40 cellular contexts compared by ENCODE assay signal in genomic region chr21:29613877-29614276, GRCh38.
"Had no signal": no experiment of that assay in that cellular context is flagged by ENCODE, and none has a peak within 500 bp of the region (broad histone marks: within the 10 kb centered on the region; RNA-seq: fewer than 3 reads in every experiment).

No MANE protein-coding gene starts in this region.

- DNase-seq: activated effector memory CD4-positive, alpha-beta T cell treated with anti-CD3 and anti-CD28 coated beads, Interleukin-2, amount 50 U/mL, for 16 hours; activated effector memory CD4-positive, alpha-beta T cell treated with Interleukin-2 at 50 U/mL for 16 hours; activated gamma-delta T cell; activated gamma-delta T cell treated with Interleukin-2 at 50 U/mL for 16 hours; activated naive CD4-positive, alpha-beta T cell; activated naive CD4-positive, alpha-beta T cell treated with anti-CD3 and anti-CD28 coated beads for 36 hours; activated naive CD4-positive, alpha-beta T cell treated with anti-CD3 and anti-CD28 coated beads, Interleukin-2, amount 10 ng/mL, durations not matched to agents 7 days and 5 days; activated naive CD4-positive, alpha-beta T cell treated with anti-CD3 and anti-CD28 coated beads, Interleukin-2, amount 50 U/mL, for 16 hours; activated naive CD4-positive, alpha-beta T cell treated with Interleukin-2 at 50 U/mL for 16 hours; activated naive CD8-positive, alpha-beta T cell treated with anti-CD3 and anti-CD28 coated beads for 36 hours; activated naive CD8-positive, alpha-beta T cell treated with anti-CD3 and anti-CD28 coated beads, Interleukin-2, amount 10 ng/mL, durations not matched to agents 7 days and 5 days; activated naive CD8-positive, alpha-beta T cell treated with anti-CD3 and anti-CD28 coated beads, Interleukin-2, amount 50 U/mL, for 24 hours; activated T-cell treated with anti-CD3 and anti-CD28 coated beads, Interleukin-2, amount 50 U/mL, for 1 hour; activated T-cell treated with anti-CD3 and anti-CD28 coated beads, Interleukin-2, amount 50 U/mL, for 24 hours; activated T-cell treated with anti-CD3 and anti-CD28 coated beads, Interleukin-2, amount 50 U/mL, for 4 hours; activated T-cell treated with anti-CD3 and anti-CD28 coated beads, Interleukin-2, amount 50 U/mL, for 48 hours; activated T-cell treated with anti-CD3 and anti-CD28 coated beads, Interleukin-2, amount 50 U/mL, for 72 hours; adrenal gland; amniotic stem cell; amygdala; anterior cingulate cortex; aorta; body of pancreas; brain microvascular endothelial cell; caudate nucleus; central memory CD4-positive, alpha-beta T cell; cerebellar nuclear complex had no signal

- H3K9me3 Mint-ChIP-seq: activated naive CD4-positive, alpha-beta T cell treated with anti-CD3 and anti-CD28 coated beads for 36 hours; activated naive CD4-positive, alpha-beta T cell treated with anti-CD3 and anti-CD28 coated beads, Interleukin-2, amount 10 ng/mL, durations not matched to agents 7 days and 5 days; activated naive CD4-positive, alpha-beta T cell treated with anti-CD3 and anti-CD28 coated beads, Interleukin-2, amount 50 U/mL, for 72 hours; activated naive CD8-positive, alpha-beta T cell treated with anti-CD3 and anti-CD28 coated beads for 36 hours; activated T-cell treated with anti-CD3 and anti-CD28 coated beads, Interleukin-2, amount 50 U/mL, for 4 hours; activated T-helper 1 cell treated with anti-CD3 and anti-CD28 coated beads, Interleukin-12 subunit alpha, Interleukin-12 subunit beta, Interleukin-2, Interleukin-4 antibody, amounts not matched to agents 30 ng/mL and 10 ng/mL and 1 ng/mL, durations not matched to agents 14 hours and 24 hours and 36 hours; activated T-helper 17 cell treated with anti-CD3 and anti-CD28 coated beads, Interleukin-2, amount 50 U/mL, for 72 hours had no signal

- H3K27me3 ChIP-seq: adrenal gland, ascending aorta, body of pancreas, brain microvascular endothelial cell, breast epithelium, cardiac muscle cell had no signal

- FAIRE-seq: astrocyte, bronchial epithelial cell had no signal

- H3K4me1 ChIP-seq: adrenal gland, ascending aorta, body of pancreas, breast epithelium had no signal

- H3K27ac Mint-ChIP-seq: activated naive CD4-positive, alpha-beta T cell treated with anti-CD3 and anti-CD28 coated beads for 36 hours; activated naive CD4-positive, alpha-beta T cell treated with anti-CD3 and anti-CD28 coated beads, Interleukin-2, amount 10 ng/mL, durations not matched to agents 7 days and 5 days; activated naive CD4-positive, alpha-beta T cell treated with anti-CD3 and anti-CD28 coated beads, Interleukin-2, amount 50 U/mL, for 24 hours; activated naive CD4-positive, alpha-beta T cell treated with anti-CD3 and anti-CD28 coated beads, Interleukin-2, amount 50 U/mL, for 72 hours; activated naive CD8-positive, alpha-beta T cell; activated naive CD8-positive, alpha-beta T cell treated with anti-CD3 and anti-CD28 coated beads for 36 hours; activated naive CD8-positive, alpha-beta T cell treated with anti-CD3 and anti-CD28 coated beads, Interleukin-2, amount 10 ng/mL, durations not matched to agents 7 days and 5 days; activated naive CD8-positive, alpha-beta T cell treated with anti-CD3 and anti-CD28 coated beads, Interleukin-2, amount 50 U/mL, for 24 hours; activated T-cell treated with anti-CD3 and anti-CD28 coated beads, Interleukin-2, amount 50 U/mL, for 24 hours; activated T-cell treated with anti-CD3 and anti-CD28 coated beads, Interleukin-2, amount 50 U/mL, for 72 hours; activated T-helper 1 cell treated with anti-CD3 and anti-CD28 coated beads, Interleukin-12 subunit alpha, Interleukin-12 subunit beta, Interleukin-2, Interleukin-4 antibody, amounts not matched to agents 30 ng/mL and 10 ng/mL and 1 ng/mL, durations not matched to agents 14 hours and 24 hours and 36 hours; activated T-helper 17 cell treated with anti-CD3 and anti-CD28 coated beads, Interleukin-2, amount 50 U/mL, for 72 hours; activated T-helper 2 cell treated with anti-CD3 and anti-CD28 coated beads, Interferon-gamma antibody, Interleukin-2, Interleukin-4, amounts not matched to agents 10 μg/mL and 5 μg/mL and 100 μg/mL, durations not matched to agents 14 hours and 24 hours and 36 hours; brain had no signal

- H3K4me1 Mint-ChIP-seq: activated naive CD4-positive, alpha-beta T cell treated with anti-CD3 and anti-CD28 coated beads, Interleukin-2, amount 10 ng/mL, durations not matched to agents 7 days and 5 days; activated naive CD4-positive, alpha-beta T cell treated with anti-CD3 and anti-CD28 coated beads, Interleukin-2, amount 50 U/mL, for 24 hours; activated naive CD8-positive, alpha-beta T cell treated with anti-CD3 and anti-CD28 coated beads for 36 hours; activated naive CD8-positive, alpha-beta T cell treated with anti-CD3 and anti-CD28 coated beads, Interleukin-2, amount 10 ng/mL, durations not matched to agents 7 days and 5 days; activated naive CD8-positive, alpha-beta T cell treated with anti-CD3 and anti-CD28 coated beads, Interleukin-2, amount 50 U/mL, for 24 hours; activated T-helper 17 cell treated with anti-CD3 and anti-CD28 coated beads, Interleukin-2, amount 50 U/mL, for 72 hours; central memory CD8-positive, alpha-beta T cell had no signal

- H3K27ac ChIP-seq: adrenal gland, ascending aorta, body of pancreas, brain microvascular endothelial cell, breast epithelium, cardiac muscle cell had no signal

- H3K4me3 ChIP-seq: adrenal gland, ascending aorta, body of pancreas, breast epithelium, cardiac muscle cell had no signal

- H3K4me3 Mint-ChIP-seq: activated naive CD4-positive, alpha-beta T cell treated with anti-CD3 and anti-CD28 coated beads for 36 hours; activated naive CD4-positive, alpha-beta T cell treated with anti-CD3 and anti-CD28 coated beads, Interleukin-2, amount 10 ng/mL, durations not matched to agents 7 days and 5 days; activated naive CD4-positive, alpha-beta T cell treated with anti-CD3 and anti-CD28 coated beads, Interleukin-2, amount 50 U/mL, for 24 hours; activated naive CD8-positive, alpha-beta T cell; activated naive CD8-positive, alpha-beta T cell treated with anti-CD3 and anti-CD28 coated beads for 36 hours; activated naive CD8-positive, alpha-beta T cell treated with anti-CD3 and anti-CD28 coated beads, Interleukin-2, amount 10 ng/mL, durations not matched to agents 7 days and 5 days; activated naive CD8-positive, alpha-beta T cell treated with anti-CD3 and anti-CD28 coated beads, Interleukin-2, amount 50 U/mL, for 24 hours; activated T-cell treated with anti-CD3 and anti-CD28 coated beads, Interleukin-2, amount 50 U/mL, for 24 hours; activated T-cell treated with anti-CD3 and anti-CD28 coated beads, Interleukin-2, amount 50 U/mL, for 4 hours; activated T-cell treated with anti-CD3 and anti-CD28 coated beads, Interleukin-2, amount 50 U/mL, for 72 hours; activated T-helper 1 cell treated with anti-CD3 and anti-CD28 coated beads, Interleukin-12 subunit alpha, Interleukin-12 subunit beta, Interleukin-2, Interleukin-4 antibody, amounts not matched to agents 30 ng/mL and 10 ng/mL and 1 ng/mL, durations not matched to agents 14 hours and 24 hours and 36 hours; activated T-helper 17 cell treated with anti-CD3 and anti-CD28 coated beads, Interleukin-2, amount 50 U/mL, for 72 hours; brain; central memory CD8-positive, alpha-beta T cell had no signal

- H3K36me3 ChIP-seq: adrenal gland, ascending aorta, brain microvascular endothelial cell, breast epithelium, cardiac muscle cell had no signal

- H3K9me3 ChIP-seq: adrenal gland, ascending aorta, body of pancreas, breast epithelium had no signal

- ATAC-seq: activated naive CD4-positive, alpha-beta T cell treated with anti-CD3 and anti-CD28 coated beads, Interleukin-2, amount 50 U/mL, for 72 hours; activated naive CD8-positive, alpha-beta T cell treated with anti-CD3 and anti-CD28 coated beads, Interleukin-2, amount 50 U/mL, for 24 hours; activated T-cell treated with anti-CD3 and anti-CD28 coated beads, Interleukin-2, amount 50 U/mL, for 4 hours; activated T-cell treated with anti-CD3 and anti-CD28 coated beads, Interleukin-2, amount 50 U/mL, for 72 hours; activated T-helper 17 cell treated with anti-CD3 and anti-CD28 coated beads, Interleukin-2, amount 50 U/mL, for 72 hours; body of pancreas had no signal

- H3K27me3 Mint-ChIP-seq: activated naive CD4-positive, alpha-beta T cell treated with anti-CD3 and anti-CD28 coated beads, Interleukin-2, amount 10 ng/mL, durations not matched to agents 7 days and 5 days; activated naive CD4-positive, alpha-beta T cell treated with anti-CD3 and anti-CD28 coated beads, Interleukin-2, amount 50 U/mL, for 24 hours; activated naive CD8-positive, alpha-beta T cell; activated naive CD8-positive, alpha-beta T cell treated with anti-CD3 and anti-CD28 coated beads for 36 hours; activated naive CD8-positive, alpha-beta T cell treated with anti-CD3 and anti-CD28 coated beads, Interleukin-2, amount 10 ng/mL, durations not matched to agents 7 days and 5 days; activated naive CD8-positive, alpha-beta T cell treated with anti-CD3 and anti-CD28 coated beads, Interleukin-2, amount 50 U/mL, for 24 hours; activated T-cell treated with anti-CD3 and anti-CD28 coated beads, Interleukin-2, amount 50 U/mL, for 24 hours; activated T-helper 17 cell treated with anti-CD3 and anti-CD28 coated beads, Interleukin-2, amount 50 U/mL, for 72 hours; central memory CD8-positive, alpha-beta T cell had no signal

- H3K36me3 Mint-ChIP-seq: activated naive CD4-positive, alpha-beta T cell treated with anti-CD3 and anti-CD28 coated beads, Interleukin-2, amount 10 ng/mL, durations not matched to agents 7 days and 5 days; activated naive CD4-positive, alpha-beta T cell treated with anti-CD3 and anti-CD28 coated beads, Interleukin-2, amount 50 U/mL, for 72 hours; activated naive CD8-positive, alpha-beta T cell treated with anti-CD3 and anti-CD28 coated beads, Interleukin-2, amount 10 ng/mL, durations not matched to agents 7 days and 5 days; brain had no signal
